Comparison of ENCODE assay signal across 1 cellular context in genomic region chr11:120391854-120392253, GRCh38.
TF ChIP-seq lines count a peak whose summit lies in the region.

No MANE protein-coding gene starts in this region.

TF ChIP-seq in HepG2, 621 proteins besides CTCF, POLR2A, EP300 and RAD21:
- TF ChIP-seq AHDC1 (CRISPR knock-in tag; IDR thresholded peaks at IDR 0.05; ENCODE audit: borderline replicate concordance), result peak; percentile 5; the same call in 1 of the 2 replicates
- 0 out of 2 replicates have a peak, but pooled peaks have one; percentile 7 for TF ChIP-seq HNF4A (CRISPR knock-in tag; IDR thresholded peaks at IDR 0.05)
- no peak for TF ChIP-seq TAF1 (CRISPR knock-in tag; IDR thresholded peaks at IDR 0.05)
- no peak for TF ChIP-seq AHR (CRISPR knock-in tag; IDR thresholded peaks at IDR 0.05)
- no peak for TF ChIP-seq ZNF704 (CRISPR knock-in tag; IDR thresholded peaks at IDR 0.05; ENCODE audit: borderline replicate concordance)
- TF ChIP-seq YEATS4 (CRISPR knock-in tag; IDR thresholded peaks at IDR 0.05; ENCODE audit: borderline replicate concordance), result no peak
- no peak for TF ChIP-seq JUNB (CRISPR knock-in tag; IDR thresholded peaks at IDR 0.05; ENCODE audit: borderline replicate concordance)
- no peak for TF ChIP-seq ISL2 (CRISPR knock-in tag; IDR thresholded peaks at IDR 0.05)
- TF ChIP-seq ZNF598 (CRISPR knock-in tag; IDR thresholded peaks at IDR 0.05; ENCODE audit: borderline replicate concordance), result no peak
- no peak for TF ChIP-seq PAX8 (CRISPR knock-in tag; IDR thresholded peaks at IDR 0.05; ENCODE audit: borderline replicate concordance)
- no peak for TF ChIP-seq THAP11 (CRISPR knock-in tag; IDR thresholded peaks at IDR 0.05)
- TF ChIP-seq NFYC (CRISPR knock-in tag; IDR thresholded peaks at IDR 0.05), result no peak
- no peak for TF ChIP-seq ZNF792 (CRISPR knock-in tag; IDR thresholded peaks at IDR 0.05)
- TF ChIP-seq TOPORS (CRISPR knock-in tag; IDR thresholded peaks at IDR 0.05), result no peak
- no peak for TF ChIP-seq SIX4 (CRISPR knock-in tag; IDR thresholded peaks at IDR 0.05)
